In the genomic region with DNA sequence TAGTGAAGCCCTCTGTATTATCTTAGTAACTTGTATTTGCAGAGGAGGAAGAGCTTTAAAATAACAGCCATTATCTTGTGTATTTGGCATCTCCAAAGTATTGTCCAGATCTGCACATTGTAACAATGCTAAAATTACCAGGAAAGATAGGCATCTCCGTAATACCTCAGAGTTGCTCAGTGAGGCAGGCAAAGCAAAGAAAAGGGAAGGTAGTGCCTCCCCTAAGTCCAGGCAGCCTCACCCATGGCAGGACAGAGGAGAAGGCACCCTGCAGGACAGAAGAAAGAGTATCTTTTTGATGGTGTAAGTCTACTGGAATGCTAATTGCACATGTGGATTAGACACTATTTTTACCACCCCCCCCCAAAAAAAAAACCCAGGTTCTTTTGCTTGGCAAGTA, we compare ENCODE assay signal across 2 cellular contexts.
TF ChIP-seq lines count a peak whose summit lies in the region.

No MANE protein-coding gene starts in this region.

TF ChIP-seq in GM12878, 131 proteins besides CTCF, POLR2A, EP300 and RAD21:
- TF ChIP-seq GATAD2B (conservative IDR thresholded peaks at IDR 0.05; ENCODE audit: low read depth): no peak
- TF ChIP-seq, protein P1, sequence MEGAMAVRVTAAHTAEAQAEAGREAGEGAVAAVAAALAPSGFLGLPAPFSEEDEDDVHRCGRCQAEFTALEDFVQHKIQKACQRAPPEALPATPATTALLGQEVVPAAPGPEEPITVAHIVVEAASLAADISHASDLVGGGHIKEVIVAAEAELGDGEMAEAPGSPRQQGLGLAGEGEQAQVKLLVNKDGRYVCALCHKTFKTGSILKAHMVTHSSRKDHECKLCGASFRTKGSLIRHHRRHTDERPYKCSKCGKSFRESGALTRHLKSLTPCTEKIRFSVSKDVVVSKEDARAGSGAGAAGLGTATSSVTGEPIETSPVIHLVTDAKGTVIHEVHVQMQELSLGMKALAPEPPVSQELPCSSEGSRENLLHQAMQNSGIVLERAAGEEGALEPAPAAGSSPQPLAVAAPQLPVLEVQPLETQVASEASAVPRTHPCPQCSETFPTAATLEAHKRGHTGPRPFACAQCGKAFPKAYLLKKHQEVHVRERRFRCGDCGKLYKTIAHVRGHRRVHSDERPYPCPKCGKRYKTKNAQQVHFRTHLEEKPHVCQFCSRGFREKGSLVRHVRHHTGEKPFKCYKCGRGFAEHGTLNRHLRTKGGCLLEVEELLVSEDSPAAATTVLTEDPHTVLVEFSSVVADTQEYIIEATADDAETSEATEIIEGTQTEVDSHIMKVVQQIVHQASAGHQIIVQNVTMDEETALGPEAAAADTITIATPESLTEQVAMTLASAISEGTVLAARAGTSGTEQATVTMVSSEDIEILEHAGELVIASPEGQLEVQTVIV (IDR thresholded peaks at IDR 0.05; ENCODE audit: borderline replicate concordance, partially characterized antibody): no peak
- TF ChIP-seq CHD4 (IDR thresholded peaks at IDR 0.05): no peak
- TF ChIP-seq MXI1 (IDR thresholded peaks at IDR 0.05; ENCODE audit: low read depth, low read length): no peak
- no peak for TF ChIP-seq ZNF217 (IDR thresholded peaks at IDR 0.05)
- no peak for TF ChIP-seq ZSCAN29 (IDR thresholded peaks at IDR 0.05)
- no peak for TF ChIP-seq JUNB (IDR thresholded peaks at IDR 0.05)
- TF ChIP-seq, protein P2, sequence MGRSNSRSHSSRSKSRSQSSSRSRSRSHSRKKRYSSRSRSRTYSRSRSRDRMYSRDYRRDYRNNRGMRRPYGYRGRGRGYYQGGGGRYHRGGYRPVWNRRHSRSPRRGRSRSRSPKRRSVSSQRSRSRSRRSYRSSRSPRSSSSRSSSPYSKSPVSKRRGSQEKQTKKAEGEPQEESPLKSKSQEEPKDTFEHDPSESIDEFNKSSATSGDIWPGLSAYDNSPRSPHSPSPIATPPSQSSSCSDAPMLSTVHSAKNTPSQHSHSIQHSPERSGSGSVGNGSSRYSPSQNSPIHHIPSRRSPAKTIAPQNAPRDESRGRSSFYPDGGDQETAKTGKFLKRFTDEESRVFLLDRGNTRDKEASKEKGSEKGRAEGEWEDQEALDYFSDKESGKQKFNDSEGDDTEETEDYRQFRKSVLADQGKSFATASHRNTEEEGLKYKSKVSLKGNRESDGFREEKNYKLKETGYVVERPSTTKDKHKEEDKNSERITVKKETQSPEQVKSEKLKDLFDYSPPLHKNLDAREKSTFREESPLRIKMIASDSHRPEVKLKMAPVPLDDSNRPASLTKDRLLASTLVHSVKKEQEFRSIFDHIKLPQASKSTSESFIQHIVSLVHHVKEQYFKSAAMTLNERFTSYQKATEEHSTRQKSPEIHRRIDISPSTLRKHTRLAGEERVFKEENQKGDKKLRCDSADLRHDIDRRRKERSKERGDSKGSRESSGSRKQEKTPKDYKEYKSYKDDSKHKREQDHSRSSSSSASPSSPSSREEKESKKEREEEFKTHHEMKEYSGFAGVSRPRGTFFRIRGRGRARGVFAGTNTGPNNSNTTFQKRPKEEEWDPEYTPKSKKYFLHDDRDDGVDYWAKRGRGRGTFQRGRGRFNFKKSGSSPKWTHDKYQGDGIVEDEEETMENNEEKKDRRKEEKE (IDR thresholded peaks at IDR 0.05): no peak
- TF ChIP-seq FOS (IDR thresholded peaks at IDR 0.05; ENCODE audit: borderline replicate concordance, extremely low read depth, insufficient read length): no peak
- TF ChIP-seq, protein P3, sequence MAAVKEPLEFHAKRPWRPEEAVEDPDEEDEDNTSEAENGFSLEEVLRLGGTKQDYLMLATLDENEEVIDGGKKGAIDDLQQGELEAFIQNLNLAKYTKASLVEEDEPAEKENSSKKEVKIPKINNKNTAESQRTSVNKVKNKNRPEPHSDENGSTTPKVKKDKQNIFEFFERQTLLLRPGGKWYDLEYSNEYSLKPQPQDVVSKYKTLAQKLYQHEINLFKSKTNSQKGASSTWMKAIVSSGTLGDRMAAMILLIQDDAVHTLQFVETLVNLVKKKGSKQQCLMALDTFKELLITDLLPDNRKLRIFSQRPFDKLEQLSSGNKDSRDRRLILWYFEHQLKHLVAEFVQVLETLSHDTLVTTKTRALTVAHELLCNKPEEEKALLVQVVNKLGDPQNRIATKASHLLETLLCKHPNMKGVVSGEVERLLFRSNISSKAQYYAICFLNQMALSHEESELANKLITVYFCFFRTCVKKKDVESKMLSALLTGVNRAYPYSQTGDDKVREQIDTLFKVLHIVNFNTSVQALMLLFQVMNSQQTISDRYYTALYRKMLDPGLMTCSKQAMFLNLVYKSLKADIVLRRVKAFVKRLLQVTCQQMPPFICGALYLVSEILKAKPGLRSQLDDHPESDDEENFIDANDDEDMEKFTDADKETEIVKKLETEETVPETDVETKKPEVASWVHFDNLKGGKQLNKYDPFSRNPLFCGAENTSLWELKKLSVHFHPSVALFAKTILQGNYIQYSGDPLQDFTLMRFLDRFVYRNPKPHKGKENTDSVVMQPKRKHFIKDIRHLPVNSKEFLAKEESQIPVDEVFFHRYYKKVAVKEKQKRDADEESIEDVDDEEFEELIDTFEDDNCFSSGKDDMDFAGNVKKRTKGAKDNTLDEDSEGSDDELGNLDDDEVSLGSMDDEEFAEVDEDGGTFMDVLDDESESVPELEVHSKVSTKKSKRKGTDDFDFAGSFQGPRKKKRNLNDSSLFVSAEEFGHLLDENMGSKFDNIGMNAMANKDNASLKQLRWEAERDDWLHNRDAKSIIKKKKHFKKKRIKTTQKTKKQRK (IDR thresholded peaks at IDR 0.05; ENCODE audit: low read depth, low read length): no peak
- no peak for TF ChIP-seq KDM1A (IDR thresholded peaks at IDR 0.05; ENCODE audit: borderline replicate concordance)
- no peak for TF ChIP-seq MEF2B (IDR thresholded peaks at IDR 0.05; ENCODE audit: partially characterized antibody, poor library complexity, severe bottlenecking)
- TF ChIP-seq ESRRA (IDR thresholded peaks at IDR 0.05; ENCODE audit: low read length): no peak
- no peak for TF ChIP-seq WRNIP1 (IDR thresholded peaks at IDR 0.05; ENCODE audit: borderline replicate concordance, low read depth, low read length)
- no peak for TF ChIP-seq NFIC (IDR thresholded peaks at IDR 0.05; ENCODE audit: low read depth, low read length)
TF ChIP-seq in GM12878: peak in this region for 0.

TF ChIP-seq in HepG2, 621 proteins besides CTCF, POLR2A, EP300 and RAD21:
- TF ChIP-seq KDM2A (CRISPR knock-in tag; IDR thresholded peaks at IDR 0.05; ENCODE audit: borderline replicate concordance, low read depth) (no peak), ZFP1 (CRISPR knock-in tag; IDR thresholded peaks at IDR 0.05) (no peak), BHLHE40 (IDR thresholded peaks at IDR 0.05; ENCODE audit: low read length) (no peak), POGZ (CRISPR knock-in tag; IDR thresholded peaks at IDR 0.05) (no peak), ZNF781 (CRISPR knock-in tag; IDR thresholded peaks at IDR 0.05; ENCODE audit: borderline replicate concordance, not compliant biosample characterization) (no peak), ZNF616 (CRISPR knock-in tag; IDR thresholded peaks at IDR 0.05; ENCODE audit: low read depth) (no peak), ZZZ3 (CRISPR knock-in tag; IDR thresholded peaks at IDR 0.05; ENCODE audit: borderline replicate concordance) (no peak), ZBTB20 (CRISPR knock-in tag; IDR thresholded peaks at IDR 0.05; ENCODE audit: borderline replicate concordance, low read depth) (no peak)
- TF ChIP-seq, protein P4, sequence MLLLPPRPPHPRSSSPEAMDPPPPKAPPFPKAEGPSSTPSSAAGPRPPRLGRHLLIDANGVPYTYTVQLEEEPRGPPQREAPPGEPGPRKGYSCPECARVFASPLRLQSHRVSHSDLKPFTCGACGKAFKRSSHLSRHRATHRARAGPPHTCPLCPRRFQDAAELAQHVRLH (CRISPR knock-in tag; IDR thresholded peaks at IDR 0.05; ENCODE audit: borderline replicate concordance, low read depth): no peak
